Comparison of ENCODE assay signal across 8 cellular contexts in the genomic region with DNA sequence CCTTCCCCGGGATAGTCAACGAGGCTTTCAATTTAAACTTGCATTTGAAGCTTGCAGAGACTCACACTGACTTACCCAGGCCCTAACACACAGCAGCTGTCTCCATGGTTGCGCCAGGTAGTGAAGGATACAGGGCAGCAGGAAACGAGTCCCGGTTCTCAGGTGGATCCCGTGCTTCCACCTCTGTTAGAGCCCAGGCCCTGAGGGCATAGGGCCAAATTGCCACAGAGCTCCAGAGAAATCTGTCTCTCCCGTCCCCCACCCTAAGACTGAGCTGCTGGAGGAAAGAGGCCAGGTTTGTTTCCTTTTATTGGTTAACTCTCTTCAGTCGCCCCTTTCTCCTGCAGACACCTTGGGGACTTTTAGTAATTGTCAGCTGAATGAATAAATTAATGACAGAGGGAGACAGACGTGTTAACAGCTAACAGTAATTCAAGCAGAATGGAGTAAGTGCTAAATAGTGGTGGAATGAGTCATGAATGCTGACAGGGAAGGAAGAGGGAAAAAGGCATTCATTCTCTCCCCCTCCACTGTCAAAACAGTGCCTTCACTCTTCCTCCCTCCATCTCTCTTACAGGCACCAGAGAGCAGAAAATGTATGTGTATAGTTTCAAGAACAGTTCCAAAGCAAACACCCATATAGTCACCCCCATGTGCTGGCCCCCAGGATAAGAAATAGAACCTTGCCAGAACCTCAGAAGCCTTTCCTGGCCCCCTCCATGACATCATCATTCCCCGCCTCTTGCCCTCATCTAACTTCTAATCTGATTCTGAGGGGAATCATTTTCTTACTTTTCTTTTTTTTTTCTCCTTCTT. TPM values are rescaled to one million over a fixed set of nuclear protein-coding genes. Genes with fewer than 3 reads are reported as not detected.
DNase-seq lines count a peak whose midpoint lies in the region; ATAC-seq and TF ChIP-seq lines count a peak whose summit lies in the region.

No MANE protein-coding gene starts in this region.

- H3K4me3 Mint-ChIP-seq in HFFc6 = peak overlapping the region; percentile 59

- H3K27ac Mint-ChIP-seq in HFFc6 = peak overlapping the region; percentile 83

- H3K27me3 ChIP-seq in ACC112 (ENCODE audit: insufficient read depth, low read length) = no peaks in the 10 kb centered on the region
- no peaks in the 10 kb centered on the region for H3K27me3 ChIP-seq in kidney epithelial cell (ENCODE audit: control insufficient read depth, insufficient read depth, low read length)

- ATAC-seq in HG03520 (IDR thresholded peaks at IDR 0.05; ENCODE audit: unreplicated experiment) = no peak

- no peaks in the 10 kb centered on the region for H3K36me3 Mint-ChIP-seq in HFFc6 (ENCODE audit: low read depth)

- H3K27ac ChIP-seq in ACC112 (ENCODE audit: low read depth, low read length) = peak overlapping the region; percentile 59

- in situ Hi-C loops in astrocyte of the spinal cord (cut with HindIII; ENCODE audit: low sequenced_read_pairs) = loop anchor here (10.0 kb wide), 1 partner anchor 48 kb away; no protein-coding TSS in a partner anchor

- DNase-seq in HFFc6 = peak; percentile 59
- DNase-seq in astrocyte of the spinal cord (ENCODE audit: low read depth, low spot score) = peak; percentile 73
- peak; percentile 84 for DNase-seq in kidney epithelial cell (ENCODE audit: low read depth)
- no peak for DNase-seq in LoVo (ENCODE audit: low spot score)
- DNase-seq in activated CD4-positive, alpha-beta T cell treated with anti-CD3 and anti-CD28 coated beads, Interleukin-2, amount 50 U/mL, for 1 hour = no peak
- DNase-seq in HEK293T (ENCODE audit: extremely low spot score) = no peak

- no peaks in the 10 kb centered on the region for H3K79me2 ChIP-seq in ACC112 (ENCODE audit: control insufficient read depth, insufficient read depth, low read length, unreplicated experiment)

- H3K4me3 ChIP-seq in ACC112 (ENCODE audit: low read depth, low read length) (no peak overlapping the region), astrocyte of the spinal cord (ENCODE audit: low read depth, low read length) (no peak overlapping the region), kidney epithelial cell (ENCODE audit: low read depth, low read length) (no peak overlapping the region)

- CTCF ChIA-PET in HEK293T (lab: Yijun Ruan, JAX) = no interaction called here

- TF ChIP-seq CTCF in HFFc6 (IDR thresholded peaks at IDR 0.05) (no peak), astrocyte of the spinal cord (IDR thresholded peaks at IDR 0.05; ENCODE audit: low read depth, low read length) (no peak), kidney epithelial cell (IDR thresholded peaks at IDR 0.05; ENCODE audit: insufficient read depth, low read length, poor library complexity, severe bottlenecking) (no peak)

- POLR2A ChIA-PET in HEK293T (lab: Yijun Ruan, JAX) = interaction anchor here (1.0 kb wide), 1 partner anchor 9 kb away, joined by 3 read pairs; no protein-coding TSS in a partner anchor

- H3K36me3 ChIP-seq in ACC112 (ENCODE audit: insufficient read depth, low read length) (no peaks in the 10 kb centered on the region), kidney epithelial cell (ENCODE audit: control insufficient read depth, insufficient read depth, low read length) (no peaks in the 10 kb centered on the region)

- peak overlapping the region; percentile 7 for H2AFZ ChIP-seq in ACC112 (ENCODE audit: low read length, unreplicated experiment)

- peaks cover 2% of the 10 kb centered on the region for H3K27me3 Mint-ChIP-seq in HFFc6 (ENCODE audit: insufficient read depth)

- H3K4me1 Mint-ChIP-seq in HFFc6 (ENCODE audit: low read depth) = peaks cover 27% of the 10 kb centered on the region

- peaks cover 18% of the 10 kb centered on the region for H3K4me1 ChIP-seq in ACC112 (ENCODE audit: control insufficient read depth, insufficient read depth, low read length, unreplicated experiment)

- no peaks in the 10 kb centered on the region for H3K9me3 Mint-ChIP-seq in HFFc6

TF ChIP-seq in HEK293T, 16 proteins besides CTCF, POLR2A, EP300 and RAD21:
- TF ChIP-seq HDGF (IDR thresholded peaks at IDR 0.05; ENCODE audit: borderline replicate concordance) = no peak
- no peak for TF ChIP-seq SUZ12 (IDR thresholded peaks at IDR 0.05)
- TF ChIP-seq ARNT (IDR thresholded peaks at IDR 0.05) = no peak
- TF ChIP-seq L3MBTL2 (conservative IDR thresholded peaks at IDR 0.05) = no peak
- no peak for TF ChIP-seq TARDBP (IDR thresholded peaks at IDR 0.05)
- TF ChIP-seq SP1 (IDR thresholded peaks at IDR 0.05) = no peak
- TF ChIP-seq, protein P1, sequence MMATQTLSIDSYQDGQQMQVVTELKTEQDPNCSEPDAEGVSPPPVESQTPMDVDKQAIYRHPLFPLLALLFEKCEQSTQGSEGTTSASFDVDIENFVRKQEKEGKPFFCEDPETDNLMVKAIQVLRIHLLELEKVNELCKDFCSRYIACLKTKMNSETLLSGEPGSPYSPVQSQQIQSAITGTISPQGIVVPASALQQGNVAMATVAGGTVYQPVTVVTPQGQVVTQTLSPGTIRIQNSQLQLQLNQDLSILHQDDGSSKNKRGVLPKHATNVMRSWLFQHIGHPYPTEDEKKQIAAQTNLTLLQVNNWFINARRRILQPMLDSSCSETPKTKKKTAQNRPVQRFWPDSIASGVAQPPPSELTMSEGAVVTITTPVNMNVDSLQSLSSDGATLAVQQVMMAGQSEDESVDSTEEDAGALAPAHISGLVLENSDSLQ (IDR thresholded peaks at IDR 0.05) = no peak
- TF ChIP-seq NFRKB (IDR thresholded peaks at IDR 0.05) = no peak
- TF ChIP-seq FOXA1 (IDR thresholded peaks at IDR 0.05) = no peak
- no peak for TF ChIP-seq FOXM1 (IDR thresholded peaks at IDR 0.05; ENCODE audit: borderline replicate concordance)
- no peak for TF ChIP-seq CTBP1 (IDR thresholded peaks at IDR 0.05; ENCODE audit: borderline replicate concordance)
- no peak for TF ChIP-seq ZNF384 (IDR thresholded peaks at IDR 0.05)
- no peak for TF ChIP-seq ELF4 (IDR thresholded peaks at IDR 0.05)
- TF ChIP-seq LEF1 (IDR thresholded peaks at IDR 0.05; ENCODE audit: borderline replicate concordance) = no peak
- TF ChIP-seq FOXK2 (IDR thresholded peaks at IDR 0.05) = no peak
- TF ChIP-seq BHLHE40 (IDR thresholded peaks at IDR 0.05; ENCODE audit: borderline replicate concordance) = no peak
TF ChIP-seq in HEK293T: peak in this region for 0.

RNA-seq across cellular contexts. Expression of a gene that starts 16.7 kb away (rescaled TPM):
- 10 to 100 TPM; 48.2 to 52.9 (median 49.7) TPM for total RNA-seq in HFFc6 (2021; fragmentation: NEBNext Ultra II Directional; extraction: Animal tissue kit (Norgen Biotek cat#: 25700))
- 35.9 and 42.1 TPM in 2 replicates for total RNA-seq in kidney epithelial cell

Comparison
In these comparisons a context has a peak if more than half of its experiments do, and no peak if none do; other contexts are left out.
1. DNase-seq: peak in HFFc6 (single experiment), astrocyte of the spinal cord (single experiment) and kidney epithelial cell (single experiment); none in LoVo (single experiment), activated CD4-positive, alpha-beta T cell treated with anti-CD3 and anti-CD28 coated beads, Interleukin-2, amount 50 U/mL, for 1 hour (single experiment) and HEK293T (single experiment).